Comparison of ENCODE assay signal across 8 cellular contexts in genomic region chr7:12715372-12716133, GRCh38. TPM values are rescaled to one million over a fixed set of nuclear protein-coding genes. Genes with fewer than 3 reads are reported as not detected.
A peak's percentile ranks its signal among the peaks of the same experiment; 100 is the strongest.
DNase-seq lines count a peak whose midpoint lies in the region; FAIRE-seq and TF ChIP-seq lines count a peak whose summit lies in the region.

No MANE protein-coding gene starts in this region.

- H3K27me3 ChIP-seq in A673 (replicated peaks; ENCODE audit: insufficient read depth, low read depth, low read length, poor library complexity) (no peaks in the 10 kb centered on the region), bronchial epithelial cell (ENCODE audit: control insufficient read depth, insufficient read depth, low read length) (no peaks in the 10 kb centered on the region)

- peak; percentile 81 for FAIRE-seq in bronchial epithelial cell (lab: Jason Lieb, UNC)

- CTCF ChIA-PET in A673 (lab: Charles Lee), result interaction anchor here (1.2 kb wide), 1 partner anchor 28 kb away, joined by 11 read pairs; the partner anchor contains the start of gene ARL4A
- CTCF ChIA-PET in HEK293T (lab: Yijun Ruan, JAX), result no interaction called here

- H3K4me1 ChIP-seq in A673 (ENCODE audit: insufficient read depth, low read length, poor library complexity, severe bottlenecking), result peaks cover 84% of the 10 kb centered on the region

- H3K4me3 ChIP-seq in A673 (ENCODE audit: low read depth, low read length, poor library complexity, severe bottlenecking) (peak overlapping the region; percentile 9), bronchial epithelial cell (ENCODE audit: low read depth, low read length) (peak overlapping the region; percentile 5), skeletal muscle cell (ENCODE audit: low read depth, low read length) (peak overlapping the region; percentile 33)

- TF ChIP-seq CTCF in A673 (conservative IDR thresholded peaks at IDR 0.05; ENCODE audit: low read depth, low read length) (no peak), bronchial epithelial cell (IDR thresholded peaks at IDR 0.05; ENCODE audit: insufficient read depth, low read length, severe bottlenecking) (no peak), GM13977 (IDR thresholded peaks at IDR 0.05; ENCODE audit: extremely low read depth, insufficient read depth, missing control alignments) (no peak), GM10266 (IDR thresholded peaks at IDR 0.05; ENCODE audit: control insufficient read depth, insufficient read depth, low read depth, missing control alignments) (no peak)

- intact Hi-C loops in A673 (cut with micrococcal nuclease; ENCODE audit: unreplicated experiment), result no loop called here

- POLR2A ChIA-PET in A673 (lab: Charles Lee; ENCODE audit: low non-redundant PET), result interaction anchor here (0.5 to 1.1 kb wide), 4 partner anchors 9 to 153 kb away, joined by 3 to 4 read pairs (median 3); partner anchors contain the start of gene ARL4A
- POLR2A ChIA-PET in HEK293T (lab: Yijun Ruan, JAX), result interaction anchor here (1.2 to 1.3 kb wide), 3 partner anchors 9 to 29 kb away, joined by 5 to 6 read pairs (median 5); partner anchors contain the start of gene ARL4A

- DNase-seq in A673 (ENCODE audit: low spot score), result peak; percentile 96
- peak; percentile 33 for DNase-seq in HEK293T (ENCODE audit: extremely low spot score)
- DNase-seq in SHP77 (lab: John Stamatoyannopoulos, UW), result peak; percentile 85 to 86
- DNase-seq in bronchial epithelial cell (ENCODE audit: low read depth), result peak; percentile 93
- peak; percentile 45 for DNase-seq in iPS-NIHi7 (ENCODE audit: extremely low spot score)
- DNase-seq in skeletal muscle cell (ENCODE audit: low read depth), result peak; percentile 100
- DNase-seq in GM13977 (ENCODE audit: low spot score), result no peak
- DNase-seq in GM10266 (ENCODE audit: extremely low spot score), result no peak

- H3K27ac ChIP-seq in A673 (ENCODE audit: low read depth, low read length, poor library complexity, severe bottlenecking), result peak overlapping the region; percentile 78

- no TSS peak for BruUV-seq in A673 (replicated peaks; lab: Mats Ljungman, UMichigan)

- in situ Hi-C loops in GM13977 (cut with MboI; ENCODE audit: low pct_unique_long_range_greater_than_20kb, low sequenced_read_pairs, unreplicated experiment), result no loop called here

- H3K9me3 ChIP-seq in A673 (ENCODE audit: low read depth, low read length, poor library complexity, severe bottlenecking), result no peaks in the 10 kb centered on the region

- H3K36me3 ChIP-seq in A673 (ENCODE audit: insufficient read depth, low read length, poor library complexity, severe bottlenecking), result no peaks in the 10 kb centered on the region
- no peaks in the 10 kb centered on the region for H3K36me3 ChIP-seq in bronchial epithelial cell (ENCODE audit: control insufficient read depth, insufficient read depth, low read length)

TF ChIP-seq in HEK293T, 16 proteins besides CTCF, POLR2A, EP300 and RAD21:
- TF ChIP-seq L3MBTL2 (conservative IDR thresholded peaks at IDR 0.05), result no peak
- TF ChIP-seq SUZ12 (IDR thresholded peaks at IDR 0.05), result no peak
- no peak for TF ChIP-seq CTBP1 (IDR thresholded peaks at IDR 0.05; ENCODE audit: borderline replicate concordance)
- TF ChIP-seq FOXA1 (IDR thresholded peaks at IDR 0.05), result no peak
- TF ChIP-seq LEF1 (IDR thresholded peaks at IDR 0.05; ENCODE audit: borderline replicate concordance), result no peak
- TF ChIP-seq ELF4 (IDR thresholded peaks at IDR 0.05), result no peak
- no peak for TF ChIP-seq HDGF (IDR thresholded peaks at IDR 0.05; ENCODE audit: borderline replicate concordance)
- TF ChIP-seq SP1 (IDR thresholded peaks at IDR 0.05), result no peak
- no peak for TF ChIP-seq ZNF384 (IDR thresholded peaks at IDR 0.05)
- no peak for TF ChIP-seq FOXM1 (IDR thresholded peaks at IDR 0.05; ENCODE audit: borderline replicate concordance)

RNA-seq across cellular contexts. Expression of gene ARL4A, which starts 28.1 kb away (rescaled TPM):
- total RNA-seq in A673 (2021), result 15.9 and 18.3 TPM in 2 replicates
- total RNA-seq in bronchial epithelial cell, result 54.8 and 58.0 TPM in 2 replicates

Comparison
In these comparisons a context has a peak if more than half of its experiments do, and no peak if none do; other contexts are left out.
1. DNase-seq: peak in A673 (single experiment), HEK293T (single experiment), SHP77 (2 of 2), bronchial epithelial cell (single experiment), iPS-NIHi7 (single experiment) and skeletal muscle cell (single experiment); none in GM13977 (single experiment) and GM10266 (single experiment).
2. Peak in every context shown above with its lines, with median percentiles within 50 percentile points of each other: H3K4me3 ChIP-seq.